Comparison of ENCODE assay signal across 8 cellular contexts in genomic region chrX:39705299-39705698, GRCh38.
DNase-seq lines count a peak whose midpoint lies in the region; ATAC-seq and TF ChIP-seq lines count a peak whose summit lies in the region.

No MANE protein-coding gene starts in this region.

- in situ Hi-C loops in G401 (cut with HindIII; ENCODE audit: low sequenced_read_pairs): no loop called here

- no peaks in the 10 kb centered on the region for H3K36me3 ChIP-seq in mesendoderm (ENCODE audit: control insufficient read depth, insufficient read depth, low read length)
- H3K36me3 ChIP-seq in effector memory CD4-positive, alpha-beta T cell (ENCODE audit: control insufficient read depth, insufficient read depth, low read length): no peaks in the 10 kb centered on the region

- H3K56ac ChIP-seq in mesendoderm (ENCODE audit: low read length): no peak overlapping the region

- no peak for ATAC-seq in activated T-helper 17 cell treated with anti-CD3 and anti-CD28 coated beads, Interleukin-2, amount 50 U/mL, for 72 hours (replicated peaks)
- ATAC-seq in GM18870 (IDR thresholded peaks at IDR 0.05; ENCODE audit: unreplicated experiment): no peak

- no peaks in the 10 kb centered on the region for H3K79me2 ChIP-seq in mesendoderm (ENCODE audit: control insufficient read depth, insufficient read depth, low read length)

- no peak overlapping the region for H3K23ac ChIP-seq in mesendoderm (ENCODE audit: low read length)

- H3K4ac ChIP-seq in mesendoderm (ENCODE audit: low read depth, low read length): no peak overlapping the region

- no peaks in the 10 kb centered on the region for H3K79me1 ChIP-seq in mesendoderm (ENCODE audit: low read length)

- H3K27me3 ChIP-seq in mesendoderm (ENCODE audit: insufficient read depth, low read length, poor library complexity): no peaks in the 10 kb centered on the region
- no peaks in the 10 kb centered on the region for H3K27me3 ChIP-seq in effector memory CD4-positive, alpha-beta T cell (replicated peaks; ENCODE audit: control insufficient read depth, insufficient read depth, low read length, poor library complexity, severe bottlenecking)

- no peak overlapping the region for H3K27ac Mint-ChIP-seq in chondrocyte (ENCODE audit: unreplicated experiment)
- no peak overlapping the region for H3K27ac Mint-ChIP-seq in activated T-helper 17 cell treated with anti-CD3 and anti-CD28 coated beads, Interleukin-2, amount 50 U/mL, for 72 hours

- TF ChIP-seq CTCF in chondrocyte (IDR thresholded peaks at IDR 0.05): peak; percentile 71

- no peak overlapping the region for H2BK15ac ChIP-seq in mesendoderm (replicated peaks; ENCODE audit: low read depth)

- H2AK5ac ChIP-seq in mesendoderm (ENCODE audit: low read length): no peak overlapping the region

- H3K18ac ChIP-seq in mesendoderm (ENCODE audit: low read length): no peak overlapping the region

- H3K36me3 Mint-ChIP-seq in chondrocyte (ENCODE audit: low read depth): no peaks in the 10 kb centered on the region
- no peaks in the 10 kb centered on the region for H3K36me3 Mint-ChIP-seq in activated T-helper 17 cell treated with anti-CD3 and anti-CD28 coated beads, Interleukin-2, amount 50 U/mL, for 72 hours (ENCODE audit: low read depth)

- H3K9ac ChIP-seq in mesendoderm (ENCODE audit: low read length): no peak overlapping the region

- no peak overlapping the region for H4K8ac ChIP-seq in mesendoderm (ENCODE audit: low read depth, low read length)

- peak overlapping the region; percentile 12 for H3K4me3 Mint-ChIP-seq in chondrocyte (ENCODE audit: unreplicated experiment)
- H3K4me3 Mint-ChIP-seq in activated T-helper 17 cell treated with anti-CD3 and anti-CD28 coated beads, Interleukin-2, amount 50 U/mL, for 72 hours: no peak overlapping the region

- no CpG with 5 or more reads among the region's 2 CpGs for WGBS in mesendoderm (ENCODE audit: extremely low coverage, insufficient coverage, low lambda C conversion rate)

- no peaks in the 10 kb centered on the region for H3K27me3 Mint-ChIP-seq in chondrocyte (ENCODE audit: low read depth)
- no peaks in the 10 kb centered on the region for H3K27me3 Mint-ChIP-seq in activated T-helper 17 cell treated with anti-CD3 and anti-CD28 coated beads, Interleukin-2, amount 50 U/mL, for 72 hours

- H3K4me1 ChIP-seq in mesendoderm (ENCODE audit: control insufficient read depth, low read depth, low read length): no peaks in the 10 kb centered on the region
- H3K4me1 ChIP-seq in effector memory CD4-positive, alpha-beta T cell (ENCODE audit: control insufficient read depth, insufficient read depth, low read length, poor library complexity, severe bottlenecking): no peaks in the 10 kb centered on the region

- peaks cover 26% of the 10 kb centered on the region for H3K9me3 Mint-ChIP-seq in chondrocyte (ENCODE audit: low read depth)
- no peaks in the 10 kb centered on the region for H3K9me3 Mint-ChIP-seq in activated T-helper 17 cell treated with anti-CD3 and anti-CD28 coated beads, Interleukin-2, amount 50 U/mL, for 72 hours

- H3K27ac ChIP-seq in mesendoderm (ENCODE audit: low read depth, low read length): no peak overlapping the region
- no peak overlapping the region for H3K27ac ChIP-seq in effector memory CD4-positive, alpha-beta T cell (ENCODE audit: insufficient read depth, low read length, poor library complexity, severe bottlenecking)

- no peak overlapping the region for H4K5ac ChIP-seq in mesendoderm (ENCODE audit: low read length)

- H3K4me1 Mint-ChIP-seq in chondrocyte (ENCODE audit: low read depth): peaks cover 9% of the 10 kb centered on the region
- no peaks in the 10 kb centered on the region for H3K4me1 Mint-ChIP-seq in activated T-helper 17 cell treated with anti-CD3 and anti-CD28 coated beads, Interleukin-2, amount 50 U/mL, for 72 hours

- H2BK5ac ChIP-seq in mesendoderm (ENCODE audit: low read length): no peak overlapping the region

- peak; percentile 23 for DNase-seq in G401 (ENCODE audit: low spot score)
- DNase-seq in NCI-H1694 treated with DMSO at 0.1 percent for 48 hours (lab: John Stamatoyannopoulos, UW): peak; percentile 6
- DNase-seq in chondrocyte (ENCODE audit: low spot score): no peak
- DNase-seq in mesendoderm: peak; percentile 52
- no peak for DNase-seq in GOT3 (lab: John Stamatoyannopoulos, UW)
- no peak for DNase-seq in effector memory CD4-positive, alpha-beta T cell

- no peak overlapping the region for H3K4me2 ChIP-seq in mesendoderm (ENCODE audit: low read length)

- H3K4me3 ChIP-seq in mesendoderm (ENCODE audit: low read length): no peak overlapping the region
- H3K4me3 ChIP-seq in effector memory CD4-positive, alpha-beta T cell (ENCODE audit: insufficient read depth, low read depth, low read length, poor library complexity, severe bottlenecking): no peak overlapping the region

- no peak overlapping the region for H2BK120ac ChIP-seq in mesendoderm (ENCODE audit: low read depth, low read length)

- H3K9me3 ChIP-seq in effector memory CD4-positive, alpha-beta T cell (ENCODE audit: control insufficient read depth, low read length): no peaks in the 10 kb centered on the region

Comparison
In these comparisons a context has a peak if more than half of its experiments do, and no peak if none do; other contexts are left out.
1. DNase-seq: peak in G401 (single experiment), NCI-H1694 treated with DMSO at 0.1 percent for 48 hours (single experiment) and mesendoderm (single experiment); none in chondrocyte (single experiment), GOT3 (single experiment) and effector memory CD4-positive, alpha-beta T cell (0 of 3).